Comparison of ENCODE assay signal across 9 cellular contexts in genomic region chr5:157816682-157817268, GRCh38.
A peak's percentile ranks its signal among the peaks of the same experiment; 100 is the strongest.
DNase-seq lines count a peak whose midpoint lies in the region; TF ChIP-seq lines count a peak whose summit lies in the region.
"Had no signal": no experiment of that assay in that cellular context is flagged by ENCODE, and none has a peak within 500 bp of the region (broad histone marks: within the 10 kb centered on the region; RNA-seq: fewer than 3 reads in every experiment).

No MANE protein-coding gene starts in this region.

- TF ChIP-seq CTCF in OCI-LY1 (IDR thresholded peaks at IDR 0.05; ENCODE audit: low read length) (peak; percentile 53), fibroblast of mammary gland (conservative IDR thresholded peaks at IDR 0.05; ENCODE audit: control insufficient read depth, insufficient read depth, low read depth, low read length) (peak; percentile 47)

- peaks cover 44% of the 10 kb centered on the region for H3K79me2 ChIP-seq in OCI-LY1 (ENCODE audit: insufficient read depth, low read length)

- no peak overlapping the region for H3K4me3 Mint-ChIP-seq in activated naive CD4-positive, alpha-beta T cell treated with anti-CD3 and anti-CD28 coated beads, Interleukin-2, amount 10 ng/mL, durations not matched to agents 7 days and 5 days
- H3K4me3 Mint-ChIP-seq: stimulated activated naive CD8-positive, alpha-beta T cell treated with anti-CD3 and anti-CD28 coated beads, Interleukin-15, Interleukin-2, amounts not matched to agents 100 ng/mL and 50 ng/mL, for 24 hours had no signal

- peaks cover 28% of the 10 kb centered on the region for H3K36me3 Mint-ChIP-seq in activated naive CD4-positive, alpha-beta T cell treated with anti-CD3 and anti-CD28 coated beads, Interleukin-2, amount 10 ng/mL, durations not matched to agents 7 days and 5 days

- no peak overlapping the region for H2AFZ ChIP-seq in OCI-LY1 (ENCODE audit: low read length)

- H3K27me3 Mint-ChIP-seq in activated naive CD4-positive, alpha-beta T cell treated with anti-CD3 and anti-CD28 coated beads, Interleukin-2, amount 10 ng/mL, durations not matched to agents 7 days and 5 days, result no peaks in the 10 kb centered on the region
- H3K27me3 Mint-ChIP-seq: stimulated activated naive CD8-positive, alpha-beta T cell treated with anti-CD3 and anti-CD28 coated beads, Interleukin-15, Interleukin-2, amounts not matched to agents 100 ng/mL and 50 ng/mL, for 24 hours had no signal

- H3K36me3 ChIP-seq in OCI-LY1 (ENCODE audit: insufficient read depth, low read length), result peaks cover 44% of the 10 kb centered on the region

- no peaks in the 10 kb centered on the region for H3K9me3 ChIP-seq in OCI-LY1 (ENCODE audit: low read length)

- H4K20me1 ChIP-seq in OCI-LY1 (ENCODE audit: insufficient read depth, low read length), result no peaks in the 10 kb centered on the region

- no peaks in the 10 kb centered on the region for H3K27me3 ChIP-seq in OCI-LY1 (ENCODE audit: insufficient read depth, low read length)

- peaks cover 7% of the 10 kb centered on the region for H3K4me1 Mint-ChIP-seq in activated naive CD4-positive, alpha-beta T cell treated with anti-CD3 and anti-CD28 coated beads, Interleukin-2, amount 10 ng/mL, durations not matched to agents 7 days and 5 days

- no peaks in the 10 kb centered on the region for H3F3A ChIP-seq in OCI-LY1 (ENCODE audit: insufficient read depth, low read length)

- no peak overlapping the region for H3K4me2 ChIP-seq in OCI-LY1 (ENCODE audit: low read length)

- POLR2A ChIA-PET in HEK293T (lab: Yijun Ruan, JAX), result no interaction called here

- CTCF ChIA-PET in activated naive CD4-positive, alpha-beta T cell treated with anti-CD3 and anti-CD28 coated beads, Interleukin-2, amount 10 ng/mL, durations not matched to agents 7 days and 5 days (lab: Charles Lee), result interaction anchor here (0.6 to 2.8 kb wide), 12 partner anchors 12 to 1636 kb away, joined by 3 to 39 read pairs (median 6); no protein-coding TSS in a partner anchor
- CTCF ChIA-PET in HEK293T (lab: Yijun Ruan, JAX), result interaction anchor here (0.6 to 1.7 kb wide), 6 partner anchors 13 to 1315 kb away, joined by 3 to 6 read pairs (median 3); no protein-coding TSS in a partner anchor

- H3K9me3 Mint-ChIP-seq in activated naive CD4-positive, alpha-beta T cell treated with anti-CD3 and anti-CD28 coated beads, Interleukin-2, amount 10 ng/mL, durations not matched to agents 7 days and 5 days, result no peaks in the 10 kb centered on the region
- H3K9me3 Mint-ChIP-seq: stimulated activated naive CD8-positive, alpha-beta T cell treated with anti-CD3 and anti-CD28 coated beads, Interleukin-15, Interleukin-2, amounts not matched to agents 100 ng/mL and 50 ng/mL, for 24 hours had no signal

- no peak overlapping the region for H3K9ac ChIP-seq in OCI-LY1 (ENCODE audit: low read length)

- DNase-seq in NCI-H748 (lab: John Stamatoyannopoulos, UW; ENCODE audit: unreplicated experiment), result peak; percentile 22
- DNase-seq in NCI-H748 treated with DMSO at 0.1 percent for 48 hours (lab: John Stamatoyannopoulos, UW), result no peak
- DNase-seq in fibroblast of mammary gland (ENCODE audit: low read depth), result peak; percentile 30
- peak; percentile 61 for DNase-seq in superior temporal gyrus (ENCODE audit: extremely low spot score)
- no peak for DNase-seq in activated naive CD4-positive, alpha-beta T cell treated with anti-CD3 and anti-CD28 coated beads, Interleukin-2, amount 10 ng/mL, durations not matched to agents 7 days and 5 days
- DNase-seq in NCI-H2081 (lab: John Stamatoyannopoulos, UW), result no peak
- no peak for DNase-seq in HEK293T (ENCODE audit: extremely low spot score)

- H3K9me2 ChIP-seq in OCI-LY1 (ENCODE audit: low read depth, low read length), result no peaks in the 10 kb centered on the region

- H3K4me3 ChIP-seq in OCI-LY1 (ENCODE audit: low read depth, low read length, poor library complexity, severe bottlenecking), result no peak overlapping the region
- no peak overlapping the region for H3K4me3 ChIP-seq in fibroblast of mammary gland (ENCODE audit: control insufficient read depth, low read depth, low read length)

- no peak overlapping the region for H3K27ac Mint-ChIP-seq in activated naive CD4-positive, alpha-beta T cell treated with anti-CD3 and anti-CD28 coated beads, Interleukin-2, amount 10 ng/mL, durations not matched to agents 7 days and 5 days
- H3K27ac Mint-ChIP-seq: stimulated activated naive CD8-positive, alpha-beta T cell treated with anti-CD3 and anti-CD28 coated beads, Interleukin-15, Interleukin-2, amounts not matched to agents 100 ng/mL and 50 ng/mL, for 24 hours had no signal

- no peak overlapping the region for H3K27ac ChIP-seq in OCI-LY1 (ENCODE audit: low read depth, low read length, poor library complexity, severe bottlenecking)

- H3K4me1 ChIP-seq in OCI-LY1 (ENCODE audit: insufficient read depth, low read length, severe bottlenecking), result peaks cover 35% of the 10 kb centered on the region

TF ChIP-seq in HEK293T, 16 proteins besides CTCF, POLR2A, EP300 and RAD21:
- TF ChIP-seq HDGF (IDR thresholded peaks at IDR 0.05; ENCODE audit: borderline replicate concordance) (no peak), ARNT (IDR thresholded peaks at IDR 0.05) (no peak), ELF4 (IDR thresholded peaks at IDR 0.05) (no peak), LEF1 (IDR thresholded peaks at IDR 0.05; ENCODE audit: borderline replicate concordance) (no peak), FOXA1 (IDR thresholded peaks at IDR 0.05) (no peak), FOXK2 (IDR thresholded peaks at IDR 0.05) (no peak), SUZ12 (IDR thresholded peaks at IDR 0.05) (no peak), ZNF384 (IDR thresholded peaks at IDR 0.05) (no peak), TARDBP (IDR thresholded peaks at IDR 0.05) (no peak), NFRKB (IDR thresholded peaks at IDR 0.05) (no peak), SP1 (IDR thresholded peaks at IDR 0.05) (no peak)
- TF ChIP-seq, protein P1, sequence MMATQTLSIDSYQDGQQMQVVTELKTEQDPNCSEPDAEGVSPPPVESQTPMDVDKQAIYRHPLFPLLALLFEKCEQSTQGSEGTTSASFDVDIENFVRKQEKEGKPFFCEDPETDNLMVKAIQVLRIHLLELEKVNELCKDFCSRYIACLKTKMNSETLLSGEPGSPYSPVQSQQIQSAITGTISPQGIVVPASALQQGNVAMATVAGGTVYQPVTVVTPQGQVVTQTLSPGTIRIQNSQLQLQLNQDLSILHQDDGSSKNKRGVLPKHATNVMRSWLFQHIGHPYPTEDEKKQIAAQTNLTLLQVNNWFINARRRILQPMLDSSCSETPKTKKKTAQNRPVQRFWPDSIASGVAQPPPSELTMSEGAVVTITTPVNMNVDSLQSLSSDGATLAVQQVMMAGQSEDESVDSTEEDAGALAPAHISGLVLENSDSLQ (IDR thresholded peaks at IDR 0.05), result no peak

Comparison
In these comparisons a context has a peak if more than half of its experiments do, and no peak if none do; other contexts are left out.
1. DNase-seq: peak in NCI-H748 (single experiment), fibroblast of mammary gland (single experiment) and superior temporal gyrus (single experiment); none in NCI-H748 treated with DMSO at 0.1 percent for 48 hours (single experiment), activated naive CD4-positive, alpha-beta T cell treated with anti-CD3 and anti-CD28 coated beads, Interleukin-2, amount 10 ng/mL, durations not matched to agents 7 days and 5 days (single experiment), NCI-H2081 (0 of 2) and HEK293T (single experiment).